Comparison of ENCODE assay signal across 17 cellular contexts in the genomic region with DNA sequence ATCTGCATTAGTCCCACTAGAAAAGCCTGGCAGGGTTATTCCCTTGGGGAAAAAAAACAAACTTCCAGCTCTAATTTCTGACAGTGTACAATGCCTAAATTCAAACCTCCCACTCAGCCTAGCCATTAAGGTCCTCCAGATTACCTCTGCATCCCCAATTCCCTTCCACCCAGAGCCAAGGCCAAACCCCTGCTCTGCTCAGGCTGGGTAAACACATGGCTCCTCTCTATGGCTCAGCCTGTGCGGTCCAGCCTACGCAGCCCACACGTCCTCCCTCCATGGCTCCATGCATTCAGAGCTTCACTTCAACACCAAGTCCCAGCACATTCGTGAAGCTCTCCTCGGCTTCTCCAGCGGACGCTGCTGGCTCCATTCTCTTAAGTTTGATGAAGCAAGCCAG. TPM values are rescaled to one million over a fixed set of nuclear protein-coding genes. Genes with fewer than 3 reads are reported as not detected.
DNase-seq lines count a peak whose midpoint lies in the region; TF ChIP-seq lines count a peak whose summit lies in the region.
"Had no signal": no experiment of that assay in that cellular context is flagged by ENCODE, and none has a peak within 500 bp of the region (broad histone marks: within the 10 kb centered on the region; RNA-seq: fewer than 3 reads in every experiment).

No MANE protein-coding gene starts in this region.

- H3K9me3 ChIP-seq in H9 (ENCODE audit: control insufficient read depth, low read depth, low read length) (no peaks in the 10 kb centered on the region), breast epithelium (no peaks in the 10 kb centered on the region), neuronal stem cell (replicated peaks in 1 of 2; ENCODE audit: control insufficient read depth in 2 of 2, insufficient read depth in 1 of 2, low read depth in 1 of 2, low read length in 2 of 2) (peaks cover 0 to 3% of the 10 kb centered on the region in 2 donors)
- H3K9me3 ChIP-seq: Caco-2, SJSA1 had no signal

- no peak overlapping the region for H3K18ac ChIP-seq in H9 (ENCODE audit: insufficient read length, low read depth, low read length)
- H3K18ac ChIP-seq in neuronal stem cell (ENCODE audit: low read length): peak overlapping the region; percentile 41

- H3K4me2 ChIP-seq in H9 (ENCODE audit: insufficient read depth, insufficient read length, low read length) (no peak overlapping the region), neuronal stem cell (ENCODE audit: insufficient read depth, low read length, poor library complexity, severe bottlenecking) (no peak overlapping the region)
- H3K4me2 ChIP-seq: KMS-11 had no signal

- H3T11ph ChIP-seq in H9 (ENCODE audit: low read length): no peak overlapping the region

- H3K36me3 ChIP-seq in breast epithelium (no peaks in the 10 kb centered on the region), neuronal stem cell (replicated peaks in 1 of 2; ENCODE audit: control insufficient read depth in 2 of 2, insufficient read depth in 2 of 2, low read length in 2 of 2) (peaks cover 4 to 23% of the 10 kb centered on the region in 2 donors)

- H2BK20ac ChIP-seq in H9 (ENCODE audit: low read depth, low read length, poor library complexity, severe bottlenecking): no peak overlapping the region

- no peak for TF ChIP-seq POLR2A in breast epithelium (IDR thresholded peaks at IDR 0.05)

- H3K9ac ChIP-seq in H9 (ENCODE audit: extremely low read depth, insufficient read length, low read length) (no peak overlapping the region), neuronal stem cell (ENCODE audit: low read depth, low read length, poor library complexity) (no peak overlapping the region)
- H3K9ac ChIP-seq: KMS-11 had no signal

- no CpG with 5 or more reads among the region's 7 CpGs for WGBS in H9 (ENCODE audit: extremely low coverage, insufficient read length, low lambda C conversion rate)
- WGBS in neuronal stem cell (ENCODE audit: extremely low coverage in 2 of 2, insufficient read length in 2 of 2, insufficient replicate concordance in 1 of 2), 2 donors: no CpG with 5 or more reads among the region's 7 CpGs

- H2BK15ac ChIP-seq in H9 (ENCODE audit: low read depth, low read length): no peak overlapping the region
- H2BK15ac ChIP-seq in neuronal stem cell (ENCODE audit: low read length): no peak overlapping the region

- intact Hi-C loops in breast epithelium (cut with DNase I; ENCODE audit: low total_unique reads): loop anchor here (10.0 kb wide), 1 partner anchor 47 kb away; no protein-coding TSS in a partner anchor

- H4K91ac ChIP-seq in H9 (ENCODE audit: insufficient read length, low read depth, low read length) (no peak overlapping the region), neuronal stem cell (ENCODE audit: low read depth, low read length, poor library complexity) (no peak overlapping the region)

- H3K79me2 ChIP-seq in H9 (ENCODE audit: insufficient read depth, low read length): peaks cover 50% of the 10 kb centered on the region

- in situ Hi-C loops in GM13977 (cut with MboI; ENCODE audit: low pct_unique_long_range_greater_than_20kb, low sequenced_read_pairs, unreplicated experiment): no loop called here

- H3K27me3 ChIP-seq in H9 (ENCODE audit: insufficient read depth, low read length) (no peaks in the 10 kb centered on the region), breast epithelium (no peaks in the 10 kb centered on the region), neuronal stem cell (ENCODE audit: control insufficient read depth in 3 of 3, insufficient read depth in 3 of 3, low read depth in 1 of 3, low read length in 3 of 3) (no peaks in the 10 kb centered on the region)
- H3K27me3 ChIP-seq: SJSA1 had no signal

- H2BK12ac ChIP-seq in H9 (ENCODE audit: insufficient read length, low read depth, low read length) (no peak overlapping the region), neuronal stem cell (ENCODE audit: low read length) (no peak overlapping the region)

- H3K36me3 Mint-ChIP-seq in H9 (ENCODE audit: insufficient read depth in 1 of 3, low read depth in 3 of 3): peaks cover 4 to 14% (median 10%) of the 10 kb centered on the region in 3 experiments; a peak in 3 of 7 replicates

- no peaks in the 10 kb centered on the region for H3K9me3 Mint-ChIP-seq in H9

- H3K79me1 ChIP-seq in H9 (ENCODE audit: insufficient read depth, low read depth, low read length, poor library complexity, severe bottlenecking) (no peaks in the 10 kb centered on the region), neuronal stem cell (ENCODE audit: low read depth, low read length) (peaks cover 20% of the 10 kb centered on the region)

- H3K4me3 ChIP-seq in breast epithelium: no peak overlapping the region
- H3K4me3 ChIP-seq in neuronal stem cell (ENCODE audit: low read length in 2 of 2): no peak overlapping the region
- H3K4me3 ChIP-seq: SJSA1 had no signal

- H2AFZ ChIP-seq in H9 (ENCODE audit: low read length) (no peak overlapping the region), neuronal stem cell (ENCODE audit: low read length) (no peak overlapping the region)

- H3K23ac ChIP-seq in H9 (ENCODE audit: insufficient read length, low read depth, low read length) (no peak overlapping the region), neuronal stem cell (ENCODE audit: low read depth, low read length, poor library complexity) (no peak overlapping the region)

- H3K23me2 ChIP-seq in H9 (ENCODE audit: insufficient read length, low read depth, low read length, poor library complexity, severe bottlenecking): peaks cover 9% of the 10 kb centered on the region

- no peak overlapping the region for H3K4ac ChIP-seq in H9 (ENCODE audit: low read depth, low read length)
- no peak overlapping the region for H3K4ac ChIP-seq in neuronal stem cell (ENCODE audit: low read length)

- H3K27ac ChIP-seq in H9 (ENCODE audit: insufficient read length, low read depth, low read length) (no peak overlapping the region), breast epithelium (peak overlapping the region; percentile 23 to 51), neuronal stem cell (replicated peaks; ENCODE audit: low read length) (no peak overlapping the region)
- H3K27ac ChIP-seq: KMS-11, SJSA1 had no signal

- no peak overlapping the region for H3K56ac ChIP-seq in H9 (ENCODE audit: insufficient read length, low read depth, low read length)

- H4K5ac ChIP-seq in H9 (ENCODE audit: insufficient read length, low read depth, low read length): no peak overlapping the region

- H3K27ac Mint-ChIP-seq in H9: peak overlapping the region; percentile 41 to 82 (median 58); a peak in 4 of 7 replicates

- H3K4me1 ChIP-seq in H9 (ENCODE audit: insufficient read depth, low read length) (peaks cover 2% of the 10 kb centered on the region; the same call in 1 of the 2 replicates), breast epithelium (peaks cover 0 to 20% of the 10 kb centered on the region in 2 donors), neuronal stem cell (ENCODE audit: control insufficient read depth in 2 of 2, insufficient read depth in 1 of 2, low read depth in 1 of 2, low read length in 2 of 2) (peaks cover 7 to 13% of the 10 kb centered on the region in 2 donors)

- peak overlapping the region; percentile 84 for H2AK5ac ChIP-seq in H9 (ENCODE audit: insufficient read length, low read length)
- H2AK5ac ChIP-seq in neuronal stem cell (ENCODE audit: low read depth, low read length): peak overlapping the region; percentile 10

- no peak overlapping the region for H3K4me3 Mint-ChIP-seq in H9

- H3K27me3 Mint-ChIP-seq in H9 (ENCODE audit: low read depth): no peaks in the 10 kb centered on the region

- H3K14ac ChIP-seq in H9 (ENCODE audit: insufficient read depth, low read length) (peak overlapping the region; percentile 62), neuronal stem cell (ENCODE audit: low read length) (no peak overlapping the region)

- no peak for TF ChIP-seq CTCF in H9 (conservative IDR thresholded peaks at IDR 0.05)
- TF ChIP-seq CTCF in breast epithelium (IDR thresholded peaks at IDR 0.05): no peak
- TF ChIP-seq CTCF in GM13977 (IDR thresholded peaks at IDR 0.05; ENCODE audit: extremely low read depth, insufficient read depth, missing control alignments): no peak

- H2BK120ac ChIP-seq in H9 (ENCODE audit: low read depth, low read length, poor library complexity, severe bottlenecking) (no peak overlapping the region), neuronal stem cell (ENCODE audit: low read depth, low read length) (no peak overlapping the region)

- no peaks in the 10 kb centered on the region for H4K20me1 ChIP-seq in H9 (ENCODE audit: control insufficient read depth, insufficient read depth, insufficient read length)

- DNase-seq in H9 (no peak), NCI-H2107 (lab: John Stamatoyannopoulos, UW) (peak; percentile 9), breast epithelium (ENCODE audit: low spot score in 2 of 2) (no peak), neuronal stem cell (ENCODE audit: low spot score) (no peak), GM13977 (ENCODE audit: low spot score) (no peak), EL (no peak), iPS-NIHi11 (ENCODE audit: low spot score) (no peak)
- DNase-seq in activated effector memory CD4-positive, alpha-beta T cell treated with anti-CD3 and anti-CD28 coated beads, Interleukin-2, amount 50 U/mL, for 16 hours: no peak
- DNase-seq: Caco-2, DMS79, MM.1S, NCI-H1092 treated with DMSO at 0.1 percent for 48 hours, NCI-H1694 treated with DMSO at 0.1 percent for 48 hours, NCI-H774, RPMI8226 had no signal

- H4K8ac ChIP-seq in H9 (replicated peaks; ENCODE audit: insufficient read length, low read depth, low read length) (no peak overlapping the region), neuronal stem cell (ENCODE audit: low read depth, low read length) (no peak overlapping the region)

- peaks cover 43 to 49% of the 10 kb centered on the region in 2 experiments for H3K4me1 Mint-ChIP-seq in H9

- H2BK5ac ChIP-seq in H9 (ENCODE audit: insufficient read length, low read length): no peak overlapping the region
- H2BK5ac ChIP-seq in neuronal stem cell (ENCODE audit: low read length): no peak overlapping the region

RNA-seq across cellular contexts. Expression of gene DLG5, which starts 5.2 kb away (rescaled TPM):
- total RNA-seq in H9 (2021) (67.2 and 67.4 TPM in 2 replicates), breast epithelium (100 to 1,000 TPM in 2 of 3 donors, 10 to 100 TPM in 1; 43.0 to 192 (median 138) TPM)
- polyA plus RNA-seq in neuronal stem cell (2013, experiment 1 of 2): 35.6 TPM
- 35.2 TPM for polyA plus RNA-seq in neuronal stem cell (2013, experiment 2 of 2)

Comparison
In these comparisons a context has a peak if more than half of its experiments do, and no peak if none do; other contexts are left out.
1. H3K27ac ChIP-seq: peak in breast epithelium (2 of 2); none in H9 (single experiment) and neuronal stem cell (single experiment).